Comparison of ENCODE assay signal across 9 cellular contexts in genomic region chr20:53827292-53827995, GRCh38.
DNase-seq lines count a peak whose midpoint lies in the region; ATAC-seq and TF ChIP-seq lines count a peak whose summit lies in the region.
"Had no signal": no experiment of that assay in that cellular context is flagged by ENCODE, and none has a peak within 500 bp of the region (broad histone marks: within the 10 kb centered on the region; RNA-seq: fewer than 3 reads in every experiment).

No MANE protein-coding gene starts in this region.

- ATAC-seq in activated CD8-positive, alpha-beta T cell treated with anti-CD3 and anti-CD28 coated beads for 36 hours, result no peak
- no peak for ATAC-seq in activated CD8-positive, alpha-beta T cell treated with anti-CD3 and anti-CD28 coated beads, Interleukin-2, amount 10 ng/mL, durations not matched to agents 7 days and 5 days
- ATAC-seq in memory B cell (ENCODE audit: low read depth), result no peak
- no peak for ATAC-seq in GM18517 (IDR thresholded peaks at IDR 0.05; ENCODE audit: unreplicated experiment)
- ATAC-seq in GM18909 (IDR thresholded peaks at IDR 0.05; ENCODE audit: poor library complexity, unreplicated experiment), result no peak
- no peak for ATAC-seq in GM21825 (IDR thresholded peaks at IDR 0.05; ENCODE audit: unreplicated experiment)

- no peak for TF ChIP-seq CTCF in activated CD8-positive, alpha-beta T cell treated with anti-CD3 and anti-CD28 coated beads for 36 hours (IDR thresholded peaks at IDR 0.05)
- TF ChIP-seq CTCF in VCaP (conservative IDR thresholded peaks at IDR 0.05), result no peak
- TF ChIP-seq CTCF in testis (IDR thresholded peaks at IDR 0.05), result no peak

- no peaks in the 10 kb centered on the region for H3K27me3 ChIP-seq in testis

- peak overlapping the region; percentile 37 for H3K27ac Mint-ChIP-seq in activated CD8-positive, alpha-beta T cell treated with anti-CD3 and anti-CD28 coated beads for 36 hours
- no peak overlapping the region for H3K27ac Mint-ChIP-seq in activated CD8-positive, alpha-beta T cell treated with anti-CD3 and anti-CD28 coated beads, Interleukin-2, amount 10 ng/mL, durations not matched to agents 7 days and 5 days
- H3K27ac Mint-ChIP-seq in memory B cell, result peak overlapping the region; percentile 91

- intact Hi-C loops in activated CD8-positive, alpha-beta T cell treated with anti-CD3 and anti-CD28 coated beads for 36 hours (cut with micrococcal nuclease), result no loop called here
- intact Hi-C loops in testis (cut with DNase I; ENCODE audit: low total_unique reads), result no loop called here

- CTCF ChIA-PET in activated CD8-positive, alpha-beta T cell treated with anti-CD3 and anti-CD28 coated beads for 36 hours (lab: Charles Lee), result interaction anchor here (0.7 to 2.0 kb wide), 4 partner anchors 13 to 107 kb away, joined by 3 to 5 read pairs (median 4); no protein-coding TSS in a partner anchor
- CTCF ChIA-PET in activated CD8-positive, alpha-beta T cell treated with anti-CD3 and anti-CD28 coated beads, Interleukin-2, amount 10 ng/mL, durations not matched to agents 7 days and 5 days (lab: Charles Lee), result interaction anchor here (0.6 to 1.6 kb wide), 4 partner anchors 71 to 112 kb away, joined by 3 to 6 read pairs (median 3); no protein-coding TSS in a partner anchor

- no peaks in the 10 kb centered on the region for H3K27me3 Mint-ChIP-seq in activated CD8-positive, alpha-beta T cell treated with anti-CD3 and anti-CD28 coated beads for 36 hours
- no peaks in the 10 kb centered on the region for H3K27me3 Mint-ChIP-seq in activated CD8-positive, alpha-beta T cell treated with anti-CD3 and anti-CD28 coated beads, Interleukin-2, amount 10 ng/mL, durations not matched to agents 7 days and 5 days (ENCODE audit: low read depth)
- H3K27me3 Mint-ChIP-seq in memory B cell, result no peaks in the 10 kb centered on the region

- peaks cover 3% of the 10 kb centered on the region for H3K4me1 ChIP-seq in testis

- WGBS in testis, 2 donors, result 97% methylated on average over 2 of the region's 2 CpGs

- H3K4me1 Mint-ChIP-seq in activated CD8-positive, alpha-beta T cell treated with anti-CD3 and anti-CD28 coated beads for 36 hours (ENCODE audit: low read depth), result peaks cover 36% of the 10 kb centered on the region
- H3K4me1 Mint-ChIP-seq in activated CD8-positive, alpha-beta T cell treated with anti-CD3 and anti-CD28 coated beads, Interleukin-2, amount 10 ng/mL, durations not matched to agents 7 days and 5 days (ENCODE audit: low read depth), result peaks cover 65% of the 10 kb centered on the region
- peaks cover 35% of the 10 kb centered on the region for H3K4me1 Mint-ChIP-seq in memory B cell

- H3K36me3 Mint-ChIP-seq in activated CD8-positive, alpha-beta T cell treated with anti-CD3 and anti-CD28 coated beads for 36 hours (ENCODE audit: low read depth), result peaks cover 4% of the 10 kb centered on the region
- H3K36me3 Mint-ChIP-seq in activated CD8-positive, alpha-beta T cell treated with anti-CD3 and anti-CD28 coated beads, Interleukin-2, amount 10 ng/mL, durations not matched to agents 7 days and 5 days (ENCODE audit: low read depth), result peaks cover 8% of the 10 kb centered on the region
- H3K36me3 Mint-ChIP-seq in memory B cell, result no peaks in the 10 kb centered on the region

- no peaks in the 10 kb centered on the region for H3K9me3 ChIP-seq in testis

- DNase-seq in activated CD8-positive, alpha-beta T cell treated with anti-CD3 and anti-CD28 coated beads for 36 hours, result no peak
- no peak for DNase-seq in activated CD8-positive, alpha-beta T cell treated with anti-CD3 and anti-CD28 coated beads, Interleukin-2, amount 10 ng/mL, durations not matched to agents 7 days and 5 days
- DNase-seq in memory B cell (ENCODE audit: low spot score in 2 of 2), result no peak
- DNase-seq in testis, result no peak
- DNase-seq: activated gamma-delta T cell had no signal

- H3K4me3 Mint-ChIP-seq in activated CD8-positive, alpha-beta T cell treated with anti-CD3 and anti-CD28 coated beads for 36 hours, result no peak overlapping the region
- no peak overlapping the region for H3K4me3 Mint-ChIP-seq in activated CD8-positive, alpha-beta T cell treated with anti-CD3 and anti-CD28 coated beads, Interleukin-2, amount 10 ng/mL, durations not matched to agents 7 days and 5 days
- peak overlapping the region; percentile 49 for H3K4me3 Mint-ChIP-seq in memory B cell

- H3K4me3 ChIP-seq in testis, result no peak overlapping the region

- POLR2A ChIA-PET in activated CD8-positive, alpha-beta T cell treated with anti-CD3 and anti-CD28 coated beads for 36 hours (lab: Charles Lee), result interaction anchor here (0.6 to 0.7 kb wide), 4 partner anchors 16 to 77 kb away, joined by 3 to 6 read pairs (median 4); no protein-coding TSS in a partner anchor
- POLR2A ChIA-PET in activated CD8-positive, alpha-beta T cell treated with anti-CD3 and anti-CD28 coated beads, Interleukin-2, amount 10 ng/mL, durations not matched to agents 7 days and 5 days (lab: Charles Lee), result interaction anchor here (1.0 kb wide), 1 partner anchor 31 kb away, joined by 3 read pairs; no protein-coding TSS in a partner anchor

- no peaks in the 10 kb centered on the region for H3K36me3 ChIP-seq in testis (ENCODE audit: low read depth, missing control alignments)

- peaks cover 2% of the 10 kb centered on the region for H3K9me3 Mint-ChIP-seq in activated CD8-positive, alpha-beta T cell treated with anti-CD3 and anti-CD28 coated beads for 36 hours
- peaks cover 4% of the 10 kb centered on the region for H3K9me3 Mint-ChIP-seq in activated CD8-positive, alpha-beta T cell treated with anti-CD3 and anti-CD28 coated beads, Interleukin-2, amount 10 ng/mL, durations not matched to agents 7 days and 5 days (ENCODE audit: insufficient read depth)
- H3K9me3 Mint-ChIP-seq in memory B cell, result no peaks in the 10 kb centered on the region

- TF ChIP-seq POLR2A in testis (IDR thresholded peaks at IDR 0.05), result no peak

- H3K27ac ChIP-seq in VCaP (peak overlapping the region; percentile 75), testis (peak overlapping the region; percentile 40 to 90)
